In genomic region chr20:46341374-46342044, GRCh38 we compare ENCODE assay signal across 19 cellular contexts. TPM values are rescaled to one million over a fixed set of nuclear protein-coding genes. Genes with fewer than 3 reads are reported as not detected.
"Had no signal": no experiment of that assay in that cellular context is flagged by ENCODE, and none has a peak within 500 bp of the region (broad histone marks: within the 10 kb centered on the region; RNA-seq: fewer than 3 reads in every experiment).

No MANE protein-coding gene starts in this region.

- H3K9me3 ChIP-seq: breast epithelium, esophagus squamous epithelium, pancreas had no signal

- H3K4me1 ChIP-seq: breast epithelium, foreskin keratinocyte had no signal

- H3K27me3 ChIP-seq: pancreas had no signal

- H3K4me1 Mint-ChIP-seq: activated CD8-positive, alpha-beta memory T cell treated with anti-CD3 and anti-CD28 coated beads, Interleukin-2, amount 10 ng/mL, durations not matched to agents 7 days and 5 days had no signal

- H3K9me3 Mint-ChIP-seq: activated naive CD8-positive, alpha-beta T cell treated with anti-CD3 and anti-CD28 coated beads for 36 hours; activated T-cell treated with anti-CD3 and anti-CD28 coated beads, Interleukin-2, amount 50 U/mL, for 4 hours; stimulated activated naive CD8-positive, alpha-beta T cell treated with anti-CD3 and anti-CD28 coated beads, Interleukin-15, Interleukin-2, amounts not matched to agents 100 ng/mL and 50 ng/mL, for 24 hours had no signal

- H3K4me3 Mint-ChIP-seq: activated CD8-positive, alpha-beta memory T cell treated with anti-CD3 and anti-CD28 coated beads, Interleukin-2, amount 10 ng/mL, durations not matched to agents 7 days and 5 days; activated naive CD8-positive, alpha-beta T cell treated with anti-CD3 and anti-CD28 coated beads for 36 hours; activated T-cell treated with anti-CD3 and anti-CD28 coated beads, Interleukin-2, amount 50 U/mL, for 4 hours; stimulated activated naive CD8-positive, alpha-beta T cell treated with anti-CD3 and anti-CD28 coated beads, Interleukin-15, Interleukin-2, amounts not matched to agents 100 ng/mL and 50 ng/mL, for 24 hours had no signal

- H3K36me3 Mint-ChIP-seq: activated CD8-positive, alpha-beta memory T cell treated with anti-CD3 and anti-CD28 coated beads, Interleukin-2, amount 10 ng/mL, durations not matched to agents 7 days and 5 days; activated naive CD8-positive, alpha-beta T cell treated with anti-CD3 and anti-CD28 coated beads for 36 hours had no signal

- DNase-seq: activated CD4-positive, alpha-beta T cell treated with anti-CD3 and anti-CD28 coated beads for 1 hour; activated CD4-positive, alpha-beta T cell treated with anti-CD3 and anti-CD28 coated beads, Interleukin-2, amount 50 U/mL, for 48 hours; activated CD8-positive, alpha-beta memory T cell treated with anti-CD3 and anti-CD28 coated beads, Interleukin-2, amount 10 ng/mL, durations not matched to agents 7 days and 5 days; activated gamma-delta T cell treated with Interleukin-2 at 50 U/mL for 16 hours; activated naive CD8-positive, alpha-beta T cell treated with anti-CD3 and anti-CD28 coated beads for 36 hours; activated T-cell treated with anti-CD3 and anti-CD28 coated beads, Interleukin-2, amount 50 U/mL, for 4 hours; esophagus squamous epithelium; foreskin keratinocyte; head of caudate nucleus; mammary epithelial cell; naive thymus-derived CD4-positive, alpha-beta T cell; pancreas; stimulated activated CD4-positive, alpha-beta T cell treated with anti-CD3 and anti-CD28 coated beads, Interleukin-15, amount 100 ng/mL, for 24 hours; stimulated activated CD4-positive, alpha-beta T cell treated with anti-CD3 and anti-CD28 coated beads, Interleukin-4, amount 100 ng/mL, for 24 hours had no signal

- H3K4me3 ChIP-seq: breast epithelium, esophagus squamous epithelium, pancreas had no signal

- FAIRE-seq: pancreas had no signal

- H3K27ac Mint-ChIP-seq: activated CD8-positive, alpha-beta memory T cell treated with anti-CD3 and anti-CD28 coated beads, Interleukin-2, amount 10 ng/mL, durations not matched to agents 7 days and 5 days; activated naive CD8-positive, alpha-beta T cell treated with anti-CD3 and anti-CD28 coated beads for 36 hours; stimulated activated naive CD8-positive, alpha-beta T cell treated with anti-CD3 and anti-CD28 coated beads, Interleukin-15, Interleukin-2, amounts not matched to agents 100 ng/mL and 50 ng/mL, for 24 hours had no signal

- H3K27ac ChIP-seq: breast epithelium, esophagus squamous epithelium, foreskin keratinocyte, pancreas had no signal

- ATAC-seq: activated CD8-positive, alpha-beta memory T cell treated with anti-CD3 and anti-CD28 coated beads, Interleukin-2, amount 10 ng/mL, durations not matched to agents 7 days and 5 days; activated T-cell treated with anti-CD3 and anti-CD28 coated beads, Interleukin-2, amount 50 U/mL, for 4 hours; foreskin keratinocyte; left lobe of liver; naive thymus-derived CD4-positive, alpha-beta T cell; pancreas had no signal

- H3K36me3 ChIP-seq: breast epithelium, pancreas had no signal

RNA-seq across cellular contexts. Expression of gene CDH22, which starts 33.2 kb away (rescaled TPM):
- total RNA-seq: activated CD8-positive, alpha-beta memory T cell treated with anti-CD3 and anti-CD28 coated beads, Interleukin-2, amount 10 ng/mL, durations not matched to agents 7 days and 5 days; activated T-cell treated with anti-CD3 and anti-CD28 coated beads, Interleukin-2, amount 50 U/mL, for 4 hours; chondrocyte; foreskin keratinocyte; mammary epithelial cell; mononuclear cell; naive thymus-derived CD4-positive, alpha-beta T cell had no signal
- polyA plus RNA-seq: foreskin keratinocyte; mammary epithelial cell; naive thymus-derived CD4-positive, alpha-beta T cell had no signal
